ENCODE assay signal across 1 cellular context in the genomic region with DNA sequence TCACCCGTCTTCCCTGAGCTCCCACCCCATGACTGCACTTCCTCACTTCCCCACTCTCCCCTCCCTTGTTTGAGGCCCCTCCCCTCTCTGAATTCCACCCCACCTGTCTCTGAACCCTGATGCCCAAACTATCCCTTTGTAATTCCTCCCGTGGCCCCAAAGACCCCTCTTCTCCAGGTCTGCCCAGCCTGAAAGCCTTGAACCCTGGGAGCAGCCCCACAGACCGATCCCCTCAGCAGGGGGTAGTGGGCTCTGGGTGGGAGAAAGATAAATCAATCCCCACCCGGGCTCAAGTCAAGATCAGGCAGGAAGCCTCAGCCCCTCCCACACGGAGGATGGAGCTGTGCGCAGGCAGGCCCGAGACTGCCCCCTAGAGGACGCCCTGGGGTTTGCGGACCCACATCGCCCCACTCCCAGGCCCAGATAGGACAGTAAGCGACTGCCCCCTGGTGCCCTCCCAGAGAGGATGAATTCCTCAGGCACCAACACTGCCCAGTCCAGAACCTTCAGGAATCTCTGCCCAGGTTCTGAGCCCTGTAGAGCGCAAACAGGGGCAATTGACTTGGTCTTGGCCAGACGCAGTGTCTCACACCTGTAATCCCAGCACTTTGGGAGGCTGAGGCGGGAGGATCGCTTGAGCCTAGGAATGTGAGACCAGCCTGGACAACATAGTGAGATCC.
TF ChIP-seq lines count a peak whose summit lies in the region.

No MANE protein-coding gene starts in this region.

TF ChIP-seq in WTC11, 78 proteins besides CTCF, POLR2A, EP300 and RAD21 (continued from another document):
- TF ChIP-seq, protein P1, sequence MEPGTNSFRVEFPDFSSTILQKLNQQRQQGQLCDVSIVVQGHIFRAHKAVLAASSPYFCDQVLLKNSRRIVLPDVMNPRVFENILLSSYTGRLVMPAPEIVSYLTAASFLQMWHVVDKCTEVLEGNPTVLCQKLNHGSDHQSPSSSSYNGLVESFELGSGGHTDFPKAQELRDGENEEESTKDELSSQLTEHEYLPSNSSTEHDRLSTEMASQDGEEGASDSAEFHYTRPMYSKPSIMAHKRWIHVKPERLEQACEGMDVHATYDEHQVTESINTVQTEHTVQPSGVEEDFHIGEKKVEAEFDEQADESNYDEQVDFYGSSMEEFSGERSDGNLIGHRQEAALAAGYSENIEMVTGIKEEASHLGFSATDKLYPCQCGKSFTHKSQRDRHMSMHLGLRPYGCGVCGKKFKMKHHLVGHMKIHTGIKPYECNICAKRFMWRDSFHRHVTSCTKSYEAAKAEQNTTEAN (CRISPR knock-in tag; IDR thresholded peaks at IDR 0.05) = no peak
- TF ChIP-seq CREM (CRISPR knock-in tag; IDR thresholded peaks at IDR 0.05) (no peak), ELF4 (CRISPR knock-in tag; IDR thresholded peaks at IDR 0.05; ENCODE audit: low read depth) (no peak), RELA (CRISPR knock-in tag; IDR thresholded peaks at IDR 0.05; ENCODE audit: borderline replicate concordance) (no peak), ZNF671 (CRISPR knock-in tag; IDR thresholded peaks at IDR 0.05) (no peak), NFE2L1 (CRISPR knock-in tag; IDR thresholded peaks at IDR 0.05) (no peak), GTF2I (CRISPR knock-in tag; conservative IDR thresholded peaks at IDR 0.05) (peak; percentile 91), ZNF121 (CRISPR knock-in tag; IDR thresholded peaks at IDR 0.05) (peak; percentile 99), SMAD4 (CRISPR knock-in tag; IDR thresholded peaks at IDR 0.05) (no peak), NFATC4 (CRISPR knock-in tag; IDR thresholded peaks at IDR 0.05) (no peak), JUN (CRISPR knock-in tag; IDR thresholded peaks at IDR 0.05) (no peak), NR1H2 (CRISPR knock-in tag; IDR thresholded peaks at IDR 0.05) (no peak), PRRX2 (CRISPR knock-in tag; IDR thresholded peaks at IDR 0.05) (no peak), RORB (CRISPR knock-in tag; IDR thresholded peaks at IDR 0.05) (no peak), CREB1 (CRISPR knock-in tag; IDR thresholded peaks at IDR 0.05) (0 out of 2 replicates have a peak, but pooled peaks have one; percentile 41)
- TF ChIP-seq, protein P2, sequence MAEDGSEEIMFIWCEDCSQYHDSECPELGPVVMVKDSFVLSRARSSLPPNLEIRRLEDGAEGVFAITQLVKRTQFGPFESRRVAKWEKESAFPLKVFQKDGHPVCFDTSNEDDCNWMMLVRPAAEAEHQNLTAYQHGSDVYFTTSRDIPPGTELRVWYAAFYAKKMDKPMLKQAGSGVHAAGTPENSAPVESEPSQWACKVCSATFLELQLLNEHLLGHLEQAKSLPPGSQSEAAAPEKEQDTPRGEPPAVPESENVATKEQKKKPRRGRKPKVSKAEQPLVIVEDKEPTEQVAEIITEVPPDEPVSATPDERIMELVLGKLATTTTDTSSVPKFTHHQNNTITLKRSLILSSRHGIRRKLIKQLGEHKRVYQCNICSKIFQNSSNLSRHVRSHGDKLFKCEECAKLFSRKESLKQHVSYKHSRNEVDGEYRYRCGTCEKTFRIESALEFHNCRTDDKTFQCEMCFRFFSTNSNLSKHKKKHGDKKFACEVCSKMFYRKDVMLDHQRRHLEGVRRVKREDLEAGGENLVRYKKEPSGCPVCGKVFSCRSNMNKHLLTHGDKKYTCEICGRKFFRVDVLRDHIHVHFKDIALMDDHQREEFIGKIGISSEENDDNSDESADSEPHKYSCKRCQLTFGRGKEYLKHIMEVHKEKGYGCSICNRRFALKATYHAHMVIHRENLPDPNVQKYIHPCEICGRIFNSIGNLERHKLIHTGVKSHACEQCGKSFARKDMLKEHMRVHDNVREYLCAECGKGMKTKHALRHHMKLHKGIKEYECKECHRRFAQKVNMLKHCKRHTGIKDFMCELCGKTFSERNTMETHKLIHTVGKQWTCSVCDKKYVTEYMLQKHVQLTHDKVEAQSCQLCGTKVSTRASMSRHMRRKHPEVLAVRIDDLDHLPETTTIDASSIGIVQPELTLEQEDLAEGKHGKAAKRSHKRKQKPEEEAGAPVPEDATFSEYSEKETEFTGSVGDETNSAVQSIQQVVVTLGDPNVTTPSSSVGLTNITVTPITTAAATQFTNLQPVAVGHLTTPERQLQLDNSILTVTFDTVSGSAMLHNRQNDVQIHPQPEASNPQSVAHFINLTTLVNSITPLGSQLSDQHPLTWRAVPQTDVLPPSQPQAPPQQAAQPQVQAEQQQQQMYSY (CRISPR knock-in tag; IDR thresholded peaks at IDR 0.05) = peak; percentile 64
- TF ChIP-seq, protein P3, sequence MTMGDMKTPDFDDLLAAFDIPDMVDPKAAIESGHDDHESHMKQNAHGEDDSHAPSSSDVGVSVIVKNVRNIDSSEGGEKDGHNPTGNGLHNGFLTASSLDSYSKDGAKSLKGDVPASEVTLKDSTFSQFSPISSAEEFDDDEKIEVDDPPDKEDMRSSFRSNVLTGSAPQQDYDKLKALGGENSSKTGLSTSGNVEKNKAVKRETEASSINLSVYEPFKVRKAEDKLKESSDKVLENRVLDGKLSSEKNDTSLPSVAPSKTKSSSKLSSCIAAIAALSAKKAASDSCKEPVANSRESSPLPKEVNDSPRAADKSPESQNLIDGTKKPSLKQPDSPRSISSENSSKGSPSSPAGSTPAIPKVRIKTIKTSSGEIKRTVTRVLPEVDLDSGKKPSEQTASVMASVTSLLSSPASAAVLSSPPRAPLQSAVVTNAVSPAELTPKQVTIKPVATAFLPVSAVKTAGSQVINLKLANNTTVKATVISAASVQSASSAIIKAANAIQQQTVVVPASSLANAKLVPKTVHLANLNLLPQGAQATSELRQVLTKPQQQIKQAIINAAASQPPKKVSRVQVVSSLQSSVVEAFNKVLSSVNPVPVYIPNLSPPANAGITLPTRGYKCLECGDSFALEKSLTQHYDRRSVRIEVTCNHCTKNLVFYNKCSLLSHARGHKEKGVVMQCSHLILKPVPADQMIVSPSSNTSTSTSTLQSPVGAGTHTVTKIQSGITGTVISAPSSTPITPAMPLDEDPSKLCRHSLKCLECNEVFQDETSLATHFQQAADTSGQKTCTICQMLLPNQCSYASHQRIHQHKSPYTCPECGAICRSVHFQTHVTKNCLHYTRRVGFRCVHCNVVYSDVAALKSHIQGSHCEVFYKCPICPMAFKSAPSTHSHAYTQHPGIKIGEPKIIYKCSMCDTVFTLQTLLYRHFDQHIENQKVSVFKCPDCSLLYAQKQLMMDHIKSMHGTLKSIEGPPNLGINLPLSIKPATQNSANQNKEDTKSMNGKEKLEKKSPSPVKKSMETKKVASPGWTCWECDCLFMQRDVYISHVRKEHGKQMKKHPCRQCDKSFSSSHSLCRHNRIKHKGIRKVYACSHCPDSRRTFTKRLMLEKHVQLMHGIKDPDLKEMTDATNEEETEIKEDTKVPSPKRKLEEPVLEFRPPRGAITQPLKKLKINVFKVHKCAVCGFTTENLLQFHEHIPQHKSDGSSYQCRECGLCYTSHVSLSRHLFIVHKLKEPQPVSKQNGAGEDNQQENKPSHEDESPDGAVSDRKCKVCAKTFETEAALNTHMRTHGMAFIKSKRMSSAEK (CRISPR knock-in tag; IDR thresholded peaks at IDR 0.05; ENCODE audit: borderline replicate concordance) = no peak
- TF ChIP-seq, protein P4, sequence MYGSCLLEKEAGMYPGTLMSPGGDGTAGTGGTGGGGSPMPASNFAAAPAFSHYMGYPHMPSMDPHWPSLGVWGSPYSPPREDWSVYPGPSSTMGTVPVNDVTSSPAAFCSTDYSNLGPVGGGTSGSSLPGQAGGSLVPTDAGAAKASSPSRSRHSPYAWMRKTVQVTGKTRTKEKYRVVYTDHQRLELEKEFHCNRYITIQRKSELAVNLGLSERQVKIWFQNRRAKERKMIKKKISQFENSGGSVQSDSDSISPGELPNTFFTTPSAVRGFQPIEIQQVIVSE (CRISPR knock-in tag; IDR thresholded peaks at IDR 0.05; ENCODE audit: borderline replicate concordance) = no peak
- TF ChIP-seq, protein P5, sequence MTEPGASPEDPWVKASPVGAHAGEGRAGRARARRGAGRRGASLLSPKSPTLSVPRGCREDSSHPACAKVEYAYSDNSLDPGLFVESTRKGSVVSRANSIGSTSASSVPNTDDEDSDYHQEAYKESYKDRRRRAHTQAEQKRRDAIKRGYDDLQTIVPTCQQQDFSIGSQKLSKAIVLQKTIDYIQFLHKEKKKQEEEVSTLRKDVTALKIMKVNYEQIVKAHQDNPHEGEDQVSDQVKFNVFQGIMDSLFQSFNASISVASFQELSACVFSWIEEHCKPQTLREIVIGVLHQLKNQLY (CRISPR knock-in tag; IDR thresholded peaks at IDR 0.05) = no peak
